ENCODE assay signal across 2 cellular contexts in genomic region chr17:49859991-49860953, GRCh38.
TF ChIP-seq lines count a peak whose summit lies in the region.

No MANE protein-coding gene starts in this region.

TF ChIP-seq in SK-N-SH treated with all-trans-retinoic acid at 6 μM for 48 hours, 23 proteins besides CTCF, POLR2A, EP300 and RAD21 (continued from another document):
- TF ChIP-seq ZNF70 (CRISPR knock-in tag; IDR thresholded peaks at IDR 0.05) (no peak), ZNF8 (CRISPR knock-in tag; IDR thresholded peaks at IDR 0.05) (no peak), ISL1 (CRISPR knock-in tag; IDR thresholded peaks at IDR 0.05) (no peak), TSHZ2 (CRISPR knock-in tag; IDR thresholded peaks at IDR 0.05) (no peak), OSR1 (CRISPR knock-in tag; IDR thresholded peaks at IDR 0.05) (no peak), RARB (CRISPR knock-in tag; IDR thresholded peaks at IDR 0.05) (no peak), TOX (CRISPR knock-in tag; IDR thresholded peaks at IDR 0.05; ENCODE audit: borderline replicate concordance) (no peak), SNAI2 (CRISPR knock-in tag; IDR thresholded peaks at IDR 0.05) (no peak), POU6F1 (CRISPR knock-in tag; IDR thresholded peaks at IDR 0.05; ENCODE audit: borderline replicate concordance, low read depth) (no peak), TCF4 (CRISPR knock-in tag; IDR thresholded peaks at IDR 0.05; ENCODE audit: borderline replicate concordance) (no peak), CREB5 (CRISPR knock-in tag; IDR thresholded peaks at IDR 0.05; ENCODE audit: low read depth) (no peak)
TF ChIP-seq in SK-N-SH treated with all-trans-retinoic acid at 6 μM for 48 hours: peak in this region for 0.

TF ChIP-seq in WTC11, 78 proteins besides CTCF, POLR2A, EP300 and RAD21 (continued from another document):
- no peak for TF ChIP-seq FOXP4 (CRISPR knock-in tag; IDR thresholded peaks at IDR 0.05)
- TF ChIP-seq ZNF671 (CRISPR knock-in tag; IDR thresholded peaks at IDR 0.05) = no peak
- TF ChIP-seq STAT6 (CRISPR knock-in tag; conservative IDR thresholded peaks at IDR 0.05; ENCODE audit: low read depth) = no peak
TF ChIP-seq in WTC11: peak in this region for 0.
